Comparison of ENCODE assay signal across 18 cellular contexts in genomic region chr1:199665371-199665770, GRCh38.
"Had no signal": no experiment of that assay in that cellular context is flagged by ENCODE, and none has a peak within 500 bp of the region (broad histone marks: within the 10 kb centered on the region; RNA-seq: fewer than 3 reads in every experiment).

No MANE protein-coding gene starts in this region.

- ATAC-seq: foreskin keratinocyte; left cardiac atrium; left ventricle myocardium superior; natural killer cell treated with Interleukin-12 subunit alpha and Interleukin-12 subunit beta and Interleukin-15 and Interleukin-18, amount 100 ng/mL, for 72 hours had no signal

- DNase-seq: effector CD4-positive, alpha-beta T cell; endodermal cell; erythroblast; foreskin keratinocyte; kidney; left cardiac atrium; left ventricle myocardium superior; mesenchymal stem cell; midbrain; nucleus accumbens; ovary; sigmoid colon; stimulated activated CD4-positive, alpha-beta T cell treated with anti-CD3 and anti-CD28 coated beads, Interleukin-2, amount 100 ng/mL, for 24 hours; stimulated activated naive CD4-positive, alpha-beta T cell; stomach; substantia nigra; trophoblast cell had no signal
